Comparison of ENCODE assay signal across 19 cellular contexts in the genomic region with DNA sequence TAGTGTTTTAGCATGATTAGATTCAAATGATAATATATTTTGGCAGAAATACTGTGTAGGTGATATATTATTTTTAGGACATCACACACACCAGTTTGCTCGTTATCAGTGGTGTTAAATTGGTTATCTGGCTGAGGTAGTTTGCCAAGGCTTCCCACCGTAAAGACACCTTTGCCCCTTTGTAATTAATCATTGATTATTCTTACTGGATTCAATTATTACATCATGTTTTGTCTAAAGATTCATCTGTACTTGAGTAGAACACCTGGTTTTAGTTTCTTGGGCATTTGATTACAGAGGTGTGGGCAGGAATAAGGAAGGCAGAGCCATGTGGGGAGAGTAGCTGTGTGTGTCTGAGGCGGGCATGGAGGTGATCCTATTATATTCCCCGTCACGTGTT. TPM values are rescaled to one million over a fixed set of nuclear protein-coding genes. Genes with fewer than 3 reads are reported as not detected.
"Had no signal": no experiment of that assay in that cellular context is flagged by ENCODE, and none has a peak within 500 bp of the region (broad histone marks: within the 10 kb centered on the region; RNA-seq: fewer than 3 reads in every experiment).

No MANE protein-coding gene starts in this region.

- H3K27ac Mint-ChIP-seq: activated CD4-positive, alpha-beta T cell treated with anti-CD3 and anti-CD28 coated beads for 36 hours; activated naive CD4-positive, alpha-beta T cell treated with anti-CD3 and anti-CD28 coated beads, Interleukin-2, amount 50 U/mL, for 72 hours; activated T-helper 1 cell treated with anti-CD3 and anti-CD28 coated beads, Interleukin-12 subunit alpha, Interleukin-12 subunit beta, Interleukin-2, Interleukin-4 antibody, amounts not matched to agents 30 ng/mL and 10 ng/mL and 1 ng/mL, durations not matched to agents 14 hours and 24 hours and 36 hours; T-helper 2 cell treated with Interferon-gamma antibody and Interleukin-4, amounts not matched to agents 5 μg/mL and 100 μg/mL, for 36 hours had no signal

- DNase-seq: activated CD4-positive, alpha-beta T cell treated with anti-CD3 and anti-CD28 coated beads for 36 hours; activated CD4-positive, alpha-beta T cell treated with anti-CD3 and anti-CD28 coated beads, Interleukin-2, amount 50 U/mL, for 48 hours; activated gamma-delta T cell treated with Interleukin-2 at 50 U/mL for 16 hours; activated T-cell treated with anti-CD3 and anti-CD28 coated beads for 4 hours; effector CD4-positive, alpha-beta T cell; esophagus squamous epithelium; heart right ventricle; left ventricle myocardium superior; mesendoderm; posterior cingulate gyrus; retina; stimulated activated CD4-positive, alpha-beta T cell treated with anti-CD3 and anti-CD28 coated beads, Interleukin-12 subunit alpha, Interleukin-12 subunit beta, amount 100 ng/mL, for 4 hours; stimulated activated CD4-positive, alpha-beta T cell treated with anti-CD3 and anti-CD28 coated beads, Interleukin-1b, Interleukin-23, amount 100 ng/mL, for 48 hours; stimulated activated CD8-positive, alpha-beta memory T cell treated with anti-CD3 and anti-CD28 coated beads, Interleukin-4, amount 100 ng/mL, for 48 hours; stimulated activated naive CD4-positive, alpha-beta T cell had no signal

- H3K9me3 ChIP-seq: esophagus squamous epithelium, heart right ventricle had no signal

- H3K4me3 Mint-ChIP-seq: activated CD4-positive, alpha-beta T cell treated with anti-CD3 and anti-CD28 coated beads for 36 hours; activated T-helper 1 cell treated with anti-CD3 and anti-CD28 coated beads, Interleukin-12 subunit alpha, Interleukin-12 subunit beta, Interleukin-2, Interleukin-4 antibody, amounts not matched to agents 30 ng/mL and 10 ng/mL and 1 ng/mL, durations not matched to agents 14 hours and 24 hours and 36 hours; nephron; T-helper 2 cell treated with Interferon-gamma antibody and Interleukin-4, amounts not matched to agents 5 μg/mL and 100 μg/mL, for 36 hours had no signal

- H3K27ac ChIP-seq: esophagus squamous epithelium had no signal

- H3K27me3 ChIP-seq: esophagus squamous epithelium, heart right ventricle had no signal

- H3K9me3 Mint-ChIP-seq: activated naive CD4-positive, alpha-beta T cell treated with anti-CD3 and anti-CD28 coated beads, Interleukin-2, amount 50 U/mL, for 72 hours; activated T-helper 1 cell treated with anti-CD3 and anti-CD28 coated beads, Interleukin-12 subunit alpha, Interleukin-12 subunit beta, Interleukin-2, Interleukin-4 antibody, amounts not matched to agents 30 ng/mL and 10 ng/mL and 1 ng/mL, durations not matched to agents 14 hours and 24 hours and 36 hours; nephron; T-helper 2 cell treated with Interferon-gamma antibody and Interleukin-4, amounts not matched to agents 5 μg/mL and 100 μg/mL, for 36 hours had no signal

- H3K4me3 ChIP-seq: esophagus squamous epithelium, heart right ventricle had no signal

- ATAC-seq: activated CD4-positive, alpha-beta T cell treated with anti-CD3 and anti-CD28 coated beads for 36 hours; activated naive CD4-positive, alpha-beta T cell treated with anti-CD3 and anti-CD28 coated beads, Interleukin-2, amount 50 U/mL, for 72 hours; heart right ventricle; left ventricle myocardium superior had no signal

RNA-seq across cellular contexts. Expression of gene ST14, which starts 39.5 kb away (rescaled TPM):
- total RNA-seq: activated CD4-positive, alpha-beta T cell treated with anti-CD3 and anti-CD28 coated beads for 36 hours; activated T-helper 1 cell treated with anti-CD3 and anti-CD28 coated beads, Interleukin-12 subunit alpha, Interleukin-12 subunit beta, Interleukin-2, Interleukin-4 antibody, amounts not matched to agents 30 ng/mL and 10 ng/mL and 1 ng/mL, durations not matched to agents 14 hours and 24 hours and 36 hours had no signal
